12 cellular contexts compared by ENCODE assay signal in genomic region chr17:9192010-9192409, GRCh38.
"Had no signal": no experiment of that assay in that cellular context is flagged by ENCODE, and none has a peak within 500 bp of the region (broad histone marks: within the 10 kb centered on the region; RNA-seq: fewer than 3 reads in every experiment).

No MANE protein-coding gene starts in this region.

- H3K9me3 Mint-ChIP-seq: activated CD8-positive, alpha-beta T cell treated with anti-CD3 and anti-CD28 coated beads for 36 hours; central memory CD8-positive, alpha-beta T cell; T-helper 2 cell treated with Interferon-gamma antibody and Interleukin-4, amounts not matched to agents 5 μg/mL and 100 μg/mL, for 36 hours had no signal

- H3K4me3 ChIP-seq: sigmoid colon had no signal

- H3K4me1 Mint-ChIP-seq: central memory CD8-positive, alpha-beta T cell had no signal

- H3K9me3 ChIP-seq: sigmoid colon had no signal

- H3K27me3 ChIP-seq: sigmoid colon had no signal

- DNase-seq: activated CD4-positive, CD25-positive, alpha-beta regulatory T cell treated with anti-CD3 and anti-CD28 coated beads, Interleukin-2, amount 50 U/mL, for 72 hours; activated CD8-positive, alpha-beta memory T cell treated with anti-CD3 and anti-CD28 coated beads, Interleukin-2, amount 50 U/mL, for 4 hours; activated CD8-positive, alpha-beta T cell treated with anti-CD3 and anti-CD28 coated beads for 36 hours; dermis blood vessel endothelial cell; mesendoderm; sigmoid colon; stimulated activated CD4-positive, alpha-beta T cell treated with anti-CD3 and anti-CD28 coated beads, Interleukin-12 subunit alpha, Interleukin-12 subunit beta, amount 100 ng/mL, for 4 hours; stimulated activated naive CD4-positive, alpha-beta T cell treated with Interleukin-2 at 50 U/mL for 16 hours; trophoblast cell had no signal

- H3K4me3 Mint-ChIP-seq: activated CD8-positive, alpha-beta T cell treated with anti-CD3 and anti-CD28 coated beads for 36 hours; central memory CD8-positive, alpha-beta T cell; T-helper 2 cell treated with Interferon-gamma antibody and Interleukin-4, amounts not matched to agents 5 μg/mL and 100 μg/mL, for 36 hours had no signal

- FAIRE-seq: frontal cortex had no signal

- H3K27ac Mint-ChIP-seq: activated CD8-positive, alpha-beta T cell treated with anti-CD3 and anti-CD28 coated beads for 36 hours; T-helper 2 cell treated with Interferon-gamma antibody and Interleukin-4, amounts not matched to agents 5 μg/mL and 100 μg/mL, for 36 hours had no signal

- H3K36me3 ChIP-seq: sigmoid colon had no signal
